ENCODE assay signal across 1 cellular context in genomic region chr22:22021160-22021750, GRCh38.
TF ChIP-seq lines count a peak whose summit lies in the region.

No MANE protein-coding gene starts in this region.

TF ChIP-seq in GM23338, 12 proteins besides CTCF, POLR2A, EP300 and RAD21 (continued from another document):
- TF ChIP-seq REST (IDR thresholded peaks at IDR 0.05; ENCODE audit: unreplicated experiment): no peak
- TF ChIP-seq POLR2AphosphoS5 (IDR thresholded peaks at IDR 0.05; ENCODE audit: low read depth): no peak
- no peak for TF ChIP-seq STAT1 (IDR thresholded peaks at IDR 0.05; ENCODE audit: unreplicated experiment)
- no peak for TF ChIP-seq NANOG (IDR thresholded peaks at IDR 0.05; ENCODE audit: borderline replicate concordance)
- no peak for TF ChIP-seq CREB1 (CRISPR knock-in tag; IDR thresholded peaks at IDR 0.05; ENCODE audit: low read depth)
- no peak for TF ChIP-seq EZH2 (IDR thresholded peaks at IDR 0.05; ENCODE audit: low read depth, unreplicated experiment)
- TF ChIP-seq EZH2phosphoT487 (IDR thresholded peaks at IDR 0.05; ENCODE audit: unreplicated experiment): no peak
- no peak for TF ChIP-seq ETS1 (IDR thresholded peaks at IDR 0.05)
- TF ChIP-seq ZNF114 (CRISPR knock-in tag; IDR thresholded peaks at IDR 0.05): no peak
